ENCODE assay signal across 22 cellular contexts in the genomic region with DNA sequence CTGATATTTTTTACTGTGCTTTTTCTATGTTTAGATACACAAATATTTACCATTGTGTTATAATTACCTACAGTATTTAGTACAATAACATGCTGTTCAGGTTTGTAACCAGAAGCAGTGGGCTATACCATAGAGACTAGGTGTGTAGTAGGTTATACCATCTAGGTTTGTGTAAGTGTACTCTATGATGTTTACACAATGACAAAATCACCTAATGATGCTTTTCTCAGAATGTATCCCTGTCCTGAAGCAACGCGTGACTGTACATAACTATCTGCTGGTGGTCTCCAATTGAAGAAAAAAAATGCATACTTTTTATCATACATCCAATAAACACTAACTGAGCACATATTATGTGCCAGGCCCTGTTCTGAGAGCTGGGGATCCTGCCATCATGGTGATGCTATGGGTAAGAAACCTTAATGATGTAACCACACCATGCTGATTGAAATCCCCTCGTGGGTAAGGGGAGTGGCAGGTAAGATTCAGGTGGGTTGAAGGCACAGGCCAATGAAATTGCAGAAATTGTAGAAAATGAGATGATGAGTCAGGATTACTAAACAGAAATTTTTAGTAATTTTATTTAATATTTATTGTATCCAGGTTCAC.
DNase-seq lines count a peak whose midpoint lies in the region; ATAC-seq lines count a peak whose summit lies in the region.
"Had no signal": no experiment of that assay in that cellular context is flagged by ENCODE, and none has a peak within 500 bp of the region (broad histone marks: within the 10 kb centered on the region; RNA-seq: fewer than 3 reads in every experiment).

No MANE protein-coding gene starts in this region.

- H3K27ac Mint-ChIP-seq in T-helper 2 cell treated with Interferon-gamma antibody and Interleukin-4, amounts not matched to agents 5 μg/mL and 100 μg/mL, for 36 hours, result peak overlapping the region; percentile 57
- peak overlapping the region; percentile 39 for H3K27ac Mint-ChIP-seq in activated naive CD8-positive, alpha-beta T cell treated with anti-CD3 and anti-CD28 coated beads, Interleukin-2, amount 10 ng/mL, durations not matched to agents 7 days and 5 days
- H3K27ac Mint-ChIP-seq: stimulated activated naive B cell treated with anti-CD40 and anti-IgM and Interleukin-4, amounts not matched to agents 10 μg/mL and 1 μg/mL and 100 μg/mL, for 72 hours had no signal

- H3K27me3 Mint-ChIP-seq in T-helper 2 cell treated with Interferon-gamma antibody and Interleukin-4, amounts not matched to agents 5 μg/mL and 100 μg/mL, for 36 hours (ENCODE audit: low read depth), result no peaks in the 10 kb centered on the region
- H3K27me3 Mint-ChIP-seq in activated naive CD8-positive, alpha-beta T cell treated with anti-CD3 and anti-CD28 coated beads, Interleukin-2, amount 10 ng/mL, durations not matched to agents 7 days and 5 days, result no peaks in the 10 kb centered on the region
- H3K27me3 Mint-ChIP-seq: stimulated activated naive B cell treated with anti-CD40 and anti-IgM and Interleukin-4, amounts not matched to agents 10 μg/mL and 1 μg/mL and 100 μg/mL, for 72 hours had no signal

- peaks cover 8% of the 10 kb centered on the region for H3K36me3 Mint-ChIP-seq in T-helper 2 cell treated with Interferon-gamma antibody and Interleukin-4, amounts not matched to agents 5 μg/mL and 100 μg/mL, for 36 hours (ENCODE audit: low read depth)
- peaks cover 29% of the 10 kb centered on the region for H3K36me3 Mint-ChIP-seq in activated naive CD8-positive, alpha-beta T cell treated with anti-CD3 and anti-CD28 coated beads, Interleukin-2, amount 10 ng/mL, durations not matched to agents 7 days and 5 days

- ATAC-seq in activated naive CD8-positive, alpha-beta T cell treated with anti-CD3 and anti-CD28 coated beads, Interleukin-2, amount 10 ng/mL, durations not matched to agents 7 days and 5 days (ENCODE audit: low read depth), result no peak
- no peak for ATAC-seq in GM21576 (IDR thresholded peaks at IDR 0.05; ENCODE audit: unreplicated experiment)
- ATAC-seq: heart right ventricle; left cardiac atrium; right lobe of liver; stimulated activated naive B cell treated with anti-CD40 and anti-IgM and Interleukin-4, amounts not matched to agents 10 μg/mL and 1 μg/mL and 100 μg/mL, for 72 hours had no signal

- H3K9me3 Mint-ChIP-seq in T-helper 2 cell treated with Interferon-gamma antibody and Interleukin-4, amounts not matched to agents 5 μg/mL and 100 μg/mL, for 36 hours, result no peaks in the 10 kb centered on the region
- no peaks in the 10 kb centered on the region for H3K9me3 Mint-ChIP-seq in activated naive CD8-positive, alpha-beta T cell treated with anti-CD3 and anti-CD28 coated beads, Interleukin-2, amount 10 ng/mL, durations not matched to agents 7 days and 5 days
- H3K9me3 Mint-ChIP-seq: stimulated activated naive B cell treated with anti-CD40 and anti-IgM and Interleukin-4, amounts not matched to agents 10 μg/mL and 1 μg/mL and 100 μg/mL, for 72 hours had no signal

- no peak for DNase-seq in T-helper 2 cell treated with Interferon-gamma antibody and Interleukin-4, amounts not matched to agents 5 μg/mL and 100 μg/mL, for 36 hours (ENCODE audit: low spot score)
- DNase-seq in T-helper 2 cell (no peak), islet precursor cell (no peak), LoVo (ENCODE audit: low spot score) (no peak)
- peak; percentile 45 for DNase-seq in stimulated activated CD4-positive, alpha-beta T cell treated with anti-CD3 and anti-CD28 coated beads, Interleukin-4, amount 100 ng/mL, for 24 hours
- no peak for DNase-seq in stimulated activated CD4-positive, alpha-beta T cell treated with anti-CD3 and anti-CD28 coated beads, Interleukin-12 subunit alpha, Interleukin-12 subunit beta, amount 100 ng/mL, for 4 hours
- no peak for DNase-seq in activated naive CD8-positive, alpha-beta T cell treated with anti-CD3 and anti-CD28 coated beads, Interleukin-2, amount 10 ng/mL, durations not matched to agents 7 days and 5 days
- DNase-seq: caudate nucleus; foreskin melanocyte; heart right ventricle; Karpas-422; left cardiac atrium; MV-4-11; NCI-H1436 treated with DMSO at 0.1 percent for 48 hours; NCI-H2107; NCI-H748 treated with DMSO at 0.1 percent for 48 hours; right lobe of liver; RPMI8226; stimulated activated naive B cell treated with anti-CD40 and anti-IgM and Interleukin-4, amounts not matched to agents 10 μg/mL and 1 μg/mL and 100 μg/mL, for 72 hours; T-helper 1 cell; testis had no signal

- POLR2A ChIA-PET in activated naive CD8-positive, alpha-beta T cell treated with anti-CD3 and anti-CD28 coated beads, Interleukin-2, amount 10 ng/mL, durations not matched to agents 7 days and 5 days (lab: Charles Lee), result no interaction called here

- H3K4me1 Mint-ChIP-seq in T-helper 2 cell treated with Interferon-gamma antibody and Interleukin-4, amounts not matched to agents 5 μg/mL and 100 μg/mL, for 36 hours (ENCODE audit: low read depth), result peaks cover 60% of the 10 kb centered on the region
- peaks cover 63% of the 10 kb centered on the region for H3K4me1 Mint-ChIP-seq in activated naive CD8-positive, alpha-beta T cell treated with anti-CD3 and anti-CD28 coated beads, Interleukin-2, amount 10 ng/mL, durations not matched to agents 7 days and 5 days

- H3K4me3 Mint-ChIP-seq in T-helper 2 cell treated with Interferon-gamma antibody and Interleukin-4, amounts not matched to agents 5 μg/mL and 100 μg/mL, for 36 hours, result no peak overlapping the region
- H3K4me3 Mint-ChIP-seq in activated naive CD8-positive, alpha-beta T cell treated with anti-CD3 and anti-CD28 coated beads, Interleukin-2, amount 10 ng/mL, durations not matched to agents 7 days and 5 days, result no peak overlapping the region
- H3K4me3 Mint-ChIP-seq: stimulated activated naive B cell treated with anti-CD40 and anti-IgM and Interleukin-4, amounts not matched to agents 10 μg/mL and 1 μg/mL and 100 μg/mL, for 72 hours had no signal
